In the genomic region with DNA sequence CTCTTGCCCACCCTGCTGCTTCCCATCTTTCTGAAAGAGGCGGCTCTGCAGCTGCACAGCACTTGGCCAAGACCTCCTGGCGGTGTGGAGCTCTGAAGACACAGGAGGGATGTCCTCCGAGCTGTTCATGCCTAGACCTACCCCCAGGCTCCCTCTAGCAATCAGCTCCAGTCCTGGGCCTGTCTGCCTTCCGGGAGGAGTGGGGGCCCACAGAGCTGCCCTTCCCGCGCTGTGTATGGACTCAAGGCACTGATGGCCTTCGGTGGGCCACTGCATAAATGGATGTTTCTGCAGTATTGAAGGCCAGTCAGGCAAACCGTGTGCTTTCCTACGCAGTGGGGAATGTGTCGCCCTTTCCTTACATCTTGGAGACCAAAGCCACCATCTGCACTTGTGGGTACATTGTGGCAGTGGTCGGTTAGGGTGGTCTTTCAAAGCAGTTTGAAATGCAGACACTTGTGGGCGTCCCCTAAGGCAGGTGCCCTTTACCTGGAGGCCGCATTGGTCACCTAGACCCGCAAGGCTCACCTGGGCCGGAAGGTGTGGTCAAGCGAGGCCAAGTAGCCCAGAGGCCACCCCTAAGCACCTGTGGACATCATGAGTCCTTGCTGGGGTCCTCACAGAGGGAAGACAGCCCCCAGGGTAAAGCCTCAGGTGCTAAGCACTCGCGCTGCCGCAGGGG, we compare ENCODE assay signal across 8 cellular contexts. TPM values are rescaled to one million over a fixed set of nuclear protein-coding genes. Genes with fewer than 3 reads are reported as not detected.
A peak's percentile ranks its signal among the peaks of the same experiment; 100 is the strongest.
DNase-seq lines count a peak whose midpoint lies in the region; ATAC-seq and TF ChIP-seq lines count a peak whose summit lies in the region.

No MANE protein-coding gene starts in this region.

- BruUV-seq in PC-3 (replicated peaks; lab: Mats Ljungman, UMichigan), result TSS peak; percentile 96

- peak overlapping the region; percentile 88 for H3K27ac Mint-ChIP-seq in progenitor cell of endocrine pancreas

- TF ChIP-seq CTCF in PC-3 (conservative IDR thresholded peaks at IDR 0.05; ENCODE audit: low read depth, low read length) (no peak), esophagus squamous epithelium (IDR thresholded peaks at IDR 0.05) (peak in 3 of 6 experiments; percentile 33 to 39 (median 38)), progenitor cell of endocrine pancreas (IDR thresholded peaks at IDR 0.05; ENCODE audit: unreplicated experiment) (no peak), GM10266 (IDR thresholded peaks at IDR 0.05; ENCODE audit: control insufficient read depth, insufficient read depth, low read depth, missing control alignments) (no peak)

- H3F3A ChIP-seq in PC-3 (ENCODE audit: low read length, unreplicated experiment), result no peaks in the 10 kb centered on the region

- TF ChIP-seq POLR2A in esophagus squamous epithelium (IDR thresholded peaks at IDR 0.05), result no peak

- peaks cover 31% of the 10 kb centered on the region for H3K4me1 Mint-ChIP-seq in progenitor cell of endocrine pancreas (ENCODE audit: low read depth)

- H3K79me2 ChIP-seq in PC-3 (ENCODE audit: low read length), result peaks cover 33% of the 10 kb centered on the region

- peak overlapping the region; percentile 97 for H3K4me2 ChIP-seq in PC-3 (ENCODE audit: low read length)

- no peaks in the 10 kb centered on the region for H3K27me3 Mint-ChIP-seq in progenitor cell of endocrine pancreas

- no peak for DNase-seq in PC-3
- DNase-seq in esophagus squamous epithelium (lab: John Stamatoyannopoulos, UW), result no peak
- no peak for DNase-seq in progenitor cell of endocrine pancreas (ENCODE audit: low spot score, unreplicated experiment)
- no peak for DNase-seq in UCSD-AML1 (lab: John Stamatoyannopoulos, UW; ENCODE audit: unreplicated experiment)
- no peak for DNase-seq in HCEC 1CT
- DNase-seq in GM10266 (ENCODE audit: extremely low spot score), result no peak
- no peak for DNase-seq in inferior parietal cortex (ENCODE audit: extremely low spot score)

- no peaks in the 10 kb centered on the region for H4K20me1 ChIP-seq in PC-3 (ENCODE audit: low read length)

- ATAC-seq in PC-3, result no peak

- POLR2A ChIA-PET in PC-3 (lab: Charles Lee; ENCODE audit: unreplicated experiment), result interaction anchor here (0.5 to 1.3 kb wide), 6 partner anchors 13 to 457 kb away, joined by 3 to 12 read pairs (median 6); no protein-coding TSS in a partner anchor

- H3K27ac ChIP-seq in PC-3 (ENCODE audit: low read length), result peak overlapping the region; percentile 40
- H3K27ac ChIP-seq in esophagus squamous epithelium, result peak overlapping the region; percentile 93 to 100 (median 97)

- H3K36me3 ChIP-seq in PC-3 (ENCODE audit: low read depth, low read length), result peaks cover 11% of the 10 kb centered on the region
- no peaks in the 10 kb centered on the region for H3K36me3 ChIP-seq in esophagus squamous epithelium

- peaks cover 4% of the 10 kb centered on the region for H3K9me3 Mint-ChIP-seq in progenitor cell of endocrine pancreas (ENCODE audit: low read depth)

- CTCF ChIA-PET in PC-3 (lab: Charles Lee), result interaction anchor here (0.6 to 0.7 kb wide), 3 partner anchors 81 to 1035 kb away, joined by 3 to 5 read pairs (median 3); a partner anchor contains a TSS

- H3K27me3 ChIP-seq in PC-3 (ENCODE audit: low read length), result no peaks in the 10 kb centered on the region
- no peaks in the 10 kb centered on the region for H3K27me3 ChIP-seq in esophagus squamous epithelium

- intact Hi-C loops in PC-3 (cut with micrococcal nuclease), result loop anchor here (10.0 kb wide), 2 partner anchors 49 to 79 kb away; a partner anchor contains a TSS
- intact Hi-C loops in esophagus squamous epithelium (cut with DNase I), result no loop called here

- peak overlapping the region; percentile 80 for H3K9ac ChIP-seq in PC-3 (ENCODE audit: low read length)

- H3K9me3 ChIP-seq in PC-3 (ENCODE audit: low read length) (no peaks in the 10 kb centered on the region), esophagus squamous epithelium (no peaks in the 10 kb centered on the region)

- H2AFZ ChIP-seq in PC-3 (ENCODE audit: low read length), result peak overlapping the region; percentile 99

- no peaks in the 10 kb centered on the region for H3K9me2 ChIP-seq in PC-3 (replicated peaks; ENCODE audit: low read length)

- WGBS in esophagus squamous epithelium, 2 donors, result 75 to 88% methylated on average over 7 to 11 of the region's 19 CpGs

- H3K4me3 Mint-ChIP-seq in progenitor cell of endocrine pancreas (ENCODE audit: low read depth), result peak overlapping the region; percentile 61

- peaks cover 10% of the 10 kb centered on the region for H3K36me3 Mint-ChIP-seq in progenitor cell of endocrine pancreas (ENCODE audit: insufficient read depth)

- H3K4me1 ChIP-seq in PC-3 (ENCODE audit: insufficient read depth, low read length) (peaks cover 16% of the 10 kb centered on the region), esophagus squamous epithelium (peaks cover 0 to 36% (median 26%) of the 10 kb centered on the region in 3 donors)

- H3K4me3 ChIP-seq in GM08714 (ENCODE audit: low read length), result peak overlapping the region; percentile 69; the same call in 1 of the 2 replicates
- H3K4me3 ChIP-seq in PC-3 (ENCODE audit: low read length), result peak overlapping the region; percentile 71
- H3K4me3 ChIP-seq in esophagus squamous epithelium, result peak overlapping the region; percentile 51 to 94 (median 78)

RNA-seq across cellular contexts. Expression of a gene that starts 0.9 kb away (rescaled TPM):
- total RNA-seq in PC-3 (2014; rRNA removed) (14.9 and 19.7 TPM in 2 replicates), esophagus squamous epithelium (10 to 100 TPM in 2 of 4 donors, 1 to 10 TPM in 2; 7.7 to 19.6 (median 9.5) TPM), progenitor cell of endocrine pancreas (27.7 and 30.1 TPM in 2 replicates)

RNA-seq across cellular contexts. Expression of a gene that starts 48.0 kb away (rescaled TPM):
- total RNA-seq in PC-3 (2014; rRNA removed) (not detected in 2 replicates), esophagus squamous epithelium (under 1 TPM in 1 of 4 donors, not detected in 3; 0.19 TPM), progenitor cell of endocrine pancreas (0.91 and 1.5 TPM in 2 replicates)
